Comparison of ENCODE assay signal across 9 cellular contexts in genomic region chr4:10007772-10008171, GRCh38. TPM values are rescaled to one million over a fixed set of nuclear protein-coding genes. Genes with fewer than 3 reads are reported as not detected.
DNase-seq lines count a peak whose midpoint lies in the region; ATAC-seq and TF ChIP-seq lines count a peak whose summit lies in the region.
"Had no signal": no experiment of that assay in that cellular context is flagged by ENCODE, and none has a peak within 500 bp of the region (broad histone marks: within the 10 kb centered on the region; RNA-seq: fewer than 3 reads in every experiment).

No MANE protein-coding gene starts in this region.

- H3K27ac Mint-ChIP-seq in CD14-positive monocyte, result peak overlapping the region in 4 of 7 donors; percentile 4 to 58 (median 52)

- H3K79me2 ChIP-seq in GM23248 (ENCODE audit: insufficient read depth), result no peaks in the 10 kb centered on the region

- no peaks in the 10 kb centered on the region for H4K20me1 ChIP-seq in GM23248 (ENCODE audit: insufficient read depth)

- H3K27me3 Mint-ChIP-seq in CD14-positive monocyte (ENCODE audit: low read depth in 3 of 3), result peaks cover 0 to 2% (median 0%) of the 10 kb centered on the region in 3 donors

- H3K9me3 ChIP-seq in GM23248 (ENCODE audit: low read depth), result no peaks in the 10 kb centered on the region
- no peaks in the 10 kb centered on the region for H3K9me3 ChIP-seq in mucosa of descending colon

- H3K36me3 ChIP-seq in GM23248 (ENCODE audit: low read depth), result no peaks in the 10 kb centered on the region
- H3K36me3 ChIP-seq in mucosa of descending colon (ENCODE audit: low read depth), result no peaks in the 10 kb centered on the region

- peaks cover 10% of the 10 kb centered on the region; the same call in 1 of the 2 replicates for H3F3A ChIP-seq in GM23248 (ENCODE audit: insufficient read depth)

- no peak overlapping the region for H3K4me2 ChIP-seq in GM23248 (ENCODE audit: unreplicated experiment)
- H3K4me2 ChIP-seq: KMS-11 had no signal

- H3K4me1 ChIP-seq in GM23248 (ENCODE audit: insufficient read depth) (peaks cover 23% of the 10 kb centered on the region), mucosa of descending colon (ENCODE audit: low read depth) (peaks cover 26% of the 10 kb centered on the region)

- ATAC-seq in GM19397 (IDR thresholded peaks at IDR 0.05; ENCODE audit: unreplicated experiment) (peak; percentile 30), HG02981 (IDR thresholded peaks at IDR 0.05; ENCODE audit: unreplicated experiment) (peak; percentile 44), mucosa of descending colon (no peak)

- H3K9me3 Mint-ChIP-seq in CD14-positive monocyte, result peaks cover 0 to under 1% (median 0%) of the 10 kb centered on the region in 7 donors

- no peak overlapping the region for H2AFZ ChIP-seq in GM23248

- H3K9me2 ChIP-seq in GM23248 (ENCODE audit: insufficient read depth), result no peaks in the 10 kb centered on the region

- TF ChIP-seq CTCF in CD14-positive monocyte (IDR thresholded peaks at IDR 0.05), result no peak
- no peak for TF ChIP-seq CTCF in dorsolateral prefrontal cortex (IDR thresholded peaks at IDR 0.05 in 54 of 56, conservative IDR thresholded peaks at IDR 0.05 in 2 of 56; ENCODE audit: low read depth in 1 of 56, partially characterized antibody in 56 of 56)
- TF ChIP-seq CTCF in mucosa of descending colon (IDR thresholded peaks at IDR 0.05), result no peak

- WGBS in GM23248 (ENCODE audit: low coverage in 1 of 2, low lambda C conversion rate in 2 of 2, missing lambda C conversion rate in 2 of 2), 2 experiments, result 81 to 87% methylated on average over 4 of the region's 4 CpGs

- H3K36me3 Mint-ChIP-seq in CD14-positive monocyte, result peaks cover 52 to 68% of the 10 kb centered on the region in 2 donors

- no peak overlapping the region for H3K4me3 Mint-ChIP-seq in CD14-positive monocyte

- intact Hi-C loops in CD14-positive monocyte (cut with micrococcal nuclease), result no loop called here
- intact Hi-C loops in dorsolateral prefrontal cortex (cut with DNase I), result no loop called here
- intact Hi-C loops in mucosa of descending colon (cut with DNase I, micrococcal nuclease), result no loop called here

- DNase-seq in CD14-positive monocyte (ENCODE audit: low spot score) (no peak), dorsolateral prefrontal cortex (no peak), 8988T (no peak), GM23248 (no peak), mucosa of descending colon (no peak)
- DNase-seq in stimulated activated CD8-positive, alpha-beta memory T cell treated with anti-CD3 and anti-CD28 coated beads, Interleukin-4, amount 100 ng/mL, for 48 hours, result no peak

- no peak overlapping the region for H3K9ac ChIP-seq in GM23248
- H3K9ac ChIP-seq: KMS-11 had no signal

- peaks cover 46% of the 10 kb centered on the region for H3K4me1 Mint-ChIP-seq in CD14-positive monocyte

- H3K4me3 ChIP-seq in dorsolateral prefrontal cortex (peak overlapping the region in 1 of 59 donors; percentile 43), GM23248 (no peak overlapping the region), mucosa of descending colon (no peak overlapping the region)

- in situ Hi-C loops in GM23248 (cut with MboI), result no loop called here

- peak overlapping the region in 49 of 59 donors; percentile 5 to 81 (median 63) for H3K27ac ChIP-seq in dorsolateral prefrontal cortex
- no peak overlapping the region for H3K27ac ChIP-seq in GM23248
- H3K27ac ChIP-seq: KMS-11 had no signal

- H3K27me3 ChIP-seq in dorsolateral prefrontal cortex (no peaks in the 10 kb centered on the region), GM23248 (replicated peaks; ENCODE audit: insufficient read depth) (no peaks in the 10 kb centered on the region)

RNA-seq across cellular contexts. Expression of gene SLC2A9, which starts 13.5 kb away (rescaled TPM):
- polyA plus RNA-seq in CD14-positive monocyte (10 to 100 TPM; 34.7 to 38.6 TPM), GM23248 (2016; fragmentation: Nextera tagmentation; extraction: Ambion mirVana) (3.5 and 3.8 TPM in 2 replicates)
- total RNA-seq in dorsolateral prefrontal cortex (10 to 100 TPM in 2 of 120 experiments, 1 to 10 TPM in 118; 1.4 to 11.1 (median 3.6) TPM), mucosa of descending colon (1 to 10 TPM; 4.8 to 8.9 (median 8.1) TPM)
- total RNA-seq in GM23248 (2014; rRNA removed; shearing (Covaris generic)), result 0.25 and 2.8 TPM in 2 replicates
